In the genomic region with DNA sequence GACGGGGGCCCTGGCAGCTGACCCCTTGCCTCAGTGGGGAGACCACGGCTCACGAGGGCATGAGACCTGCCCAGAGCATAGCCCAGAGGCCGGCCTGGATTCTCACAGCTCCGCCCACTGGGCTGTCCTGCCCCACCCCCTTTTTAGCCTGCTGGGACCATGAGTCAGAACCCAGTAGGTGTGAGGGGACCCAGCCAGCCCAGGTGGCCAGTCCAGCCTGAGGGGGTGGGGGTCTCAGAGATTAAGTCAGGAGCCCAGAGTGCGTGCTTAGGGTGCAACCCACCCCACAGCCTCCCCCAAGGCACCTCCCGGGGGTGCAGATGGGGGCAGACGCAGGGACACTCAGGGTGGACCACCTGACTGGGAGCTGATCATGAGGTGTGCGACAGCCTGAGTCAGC, we compare ENCODE assay signal across 12 cellular contexts. TPM values are rescaled to one million over a fixed set of nuclear protein-coding genes. Genes with fewer than 3 reads are reported as not detected.
A peak's percentile ranks its signal among the peaks of the same experiment; 100 is the strongest.
DNase-seq lines count a peak whose midpoint lies in the region; ATAC-seq, FAIRE-seq and TF ChIP-seq lines count a peak whose summit lies in the region.
"Had no signal": no experiment of that assay in that cellular context is flagged by ENCODE, and none has a peak within 500 bp of the region (broad histone marks: within the 10 kb centered on the region; RNA-seq: fewer than 3 reads in every experiment).

No MANE protein-coding gene starts in this region.

- TF ChIP-seq POLR2A in Peyer's patch (IDR thresholded peaks at IDR 0.05) (no peak), esophagus squamous epithelium (IDR thresholded peaks at IDR 0.05) (no peak), H54 (IDR thresholded peaks at IDR 0.05; ENCODE audit: low read depth, low read length) (no peak)

- H3K4me3 ChIP-seq in GM12865 (ENCODE audit: low read depth, low read length): no peak overlapping the region
- H3K4me3 ChIP-seq in Peyer's patch: no peak overlapping the region
- H3K4me3 ChIP-seq in esophagus squamous epithelium: no peak overlapping the region
- H3K4me3 ChIP-seq in skeletal muscle tissue (ENCODE audit: low read length in 3 of 3): no peak overlapping the region
- no peak overlapping the region for H3K4me3 ChIP-seq in SJCRH30

- H3K36me3 ChIP-seq in Peyer's patch (peaks cover 0 to 64% (median 0%) of the 10 kb centered on the region in 3 donors), esophagus squamous epithelium (peaks cover 15 to 78% (median 28%) of the 10 kb centered on the region in 3 donors), skeletal muscle tissue (ENCODE audit: control insufficient read depth in 3 of 3, insufficient read depth in 3 of 3, low read length in 3 of 3) (peaks cover 25 to 40% (median 33%) of the 10 kb centered on the region in 3 donors), SJCRH30 (peaks cover 14% of the 10 kb centered on the region)

- peaks cover 2% of the 10 kb centered on the region for H3K36me3 Mint-ChIP-seq in chondrocyte (ENCODE audit: low read depth)
- H3K36me3 Mint-ChIP-seq: activated naive CD4-positive, alpha-beta T cell treated with anti-CD3 and anti-CD28 coated beads, Interleukin-2, amount 50 U/mL, for 24 hours had no signal

- H3K9me3 ChIP-seq in Peyer's patch (no peaks in the 10 kb centered on the region), esophagus squamous epithelium (no peaks in the 10 kb centered on the region), skeletal muscle tissue (ENCODE audit: control insufficient read depth in 3 of 3, low read length in 3 of 3) (no peaks in the 10 kb centered on the region), SJCRH30 (replicated peaks) (no peaks in the 10 kb centered on the region)

- ATAC-seq in HG03342 (IDR thresholded peaks at IDR 0.05; ENCODE audit: unreplicated experiment): no peak

- no peak overlapping the region for H3K27ac Mint-ChIP-seq in chondrocyte (ENCODE audit: unreplicated experiment)
- H3K27ac Mint-ChIP-seq: activated naive CD4-positive, alpha-beta T cell treated with anti-CD3 and anti-CD28 coated beads, Interleukin-2, amount 50 U/mL, for 24 hours had no signal

- H3K9ac ChIP-seq in skeletal muscle tissue (ENCODE audit: low read depth in 1 of 3, low read length in 3 of 3): peak overlapping the region in 1 of 3 donors; percentile 79

- intact Hi-C loops in esophagus squamous epithelium (cut with DNase I): no loop called here

- H3K4me1 ChIP-seq in Peyer's patch: peaks cover 0 to 89% (median 17%) of the 10 kb centered on the region in 4 donors
- H3K4me1 ChIP-seq in esophagus squamous epithelium: peaks cover 78 to 100% (median 90%) of the 10 kb centered on the region in 3 donors
- H3K4me1 ChIP-seq in skeletal muscle tissue (ENCODE audit: control insufficient read depth in 3 of 3, insufficient read depth in 3 of 3, low read length in 3 of 3): peaks cover 94 to 97% (median 97%) of the 10 kb centered on the region in 3 donors
- peaks cover 17% of the 10 kb centered on the region; the same call in 1 of the 2 replicates for H3K4me1 ChIP-seq in SJCRH30

- peaks cover 65% of the 10 kb centered on the region for H3K4me1 Mint-ChIP-seq in chondrocyte (ENCODE audit: low read depth)
- H3K4me1 Mint-ChIP-seq: activated naive CD4-positive, alpha-beta T cell treated with anti-CD3 and anti-CD28 coated beads, Interleukin-2, amount 50 U/mL, for 24 hours had no signal

- TF ChIP-seq CTCF in GM12865 (IDR thresholded peaks at IDR 0.05; ENCODE audit: insufficient read depth, low read depth, low read length, missing control alignments) (no peak), Peyer's patch (IDR thresholded peaks at IDR 0.05) (no peak), esophagus squamous epithelium (IDR thresholded peaks at IDR 0.05) (no peak), chondrocyte (IDR thresholded peaks at IDR 0.05) (no peak)

- H3K27me3 Mint-ChIP-seq in chondrocyte (ENCODE audit: low read depth): no peaks in the 10 kb centered on the region
- H3K27me3 Mint-ChIP-seq: activated naive CD4-positive, alpha-beta T cell treated with anti-CD3 and anti-CD28 coated beads, Interleukin-2, amount 50 U/mL, for 24 hours had no signal

- H3K9me3 Mint-ChIP-seq in chondrocyte (ENCODE audit: low read depth): no peaks in the 10 kb centered on the region
- H3K9me3 Mint-ChIP-seq: activated naive CD4-positive, alpha-beta T cell treated with anti-CD3 and anti-CD28 coated beads, Interleukin-2, amount 50 U/mL, for 24 hours had no signal

- peak overlapping the region in 3 of 4 donors; percentile 5 to 97 (median 89) for H3K27ac ChIP-seq in Peyer's patch
- H3K27ac ChIP-seq in esophagus squamous epithelium: peak overlapping the region; percentile 87 to 94 (median 92)
- H3K27ac ChIP-seq in skeletal muscle tissue (ENCODE audit: low read depth, low read length): peak overlapping the region; percentile 77
- H3K27ac ChIP-seq in SJCRH30: no peak overlapping the region

- 27 to 50% methylated on average over 1 to 5 of the region's 9 CpGs for WGBS in esophagus squamous epithelium, 2 donors

- no peak for FAIRE-seq in H54 (lab: Jason Lieb, UNC)
- FAIRE-seq: GM12891 had no signal

- DNase-seq in GM12865 (ENCODE audit: low read depth): peak; percentile 25
- DNase-seq in Peyer's patch: no peak
- DNase-seq in esophagus squamous epithelium (lab: John Stamatoyannopoulos, UW): no peak
- DNase-seq in H54 (ENCODE audit: insufficient read length, low spot score): no peak
- DNase-seq in chondrocyte (ENCODE audit: low spot score): no peak
- DNase-seq in SJCRH30: no peak
- DNase-seq: posterior cingulate gyrus; stimulated activated naive CD4-positive, alpha-beta T cell treated with Interleukin-2 at 50 U/mL for 16 hours had no signal

- H3K27me3 ChIP-seq in Peyer's patch (no peaks in the 10 kb centered on the region), esophagus squamous epithelium (no peaks in the 10 kb centered on the region), skeletal muscle tissue (ENCODE audit: control insufficient read depth in 3 of 3, insufficient read depth in 3 of 3, low read length in 3 of 3) (no peaks in the 10 kb centered on the region), SJCRH30 (no peaks in the 10 kb centered on the region)

- no peak overlapping the region for H3K4me3 Mint-ChIP-seq in chondrocyte (ENCODE audit: unreplicated experiment)
- H3K4me3 Mint-ChIP-seq: activated naive CD4-positive, alpha-beta T cell treated with anti-CD3 and anti-CD28 coated beads, Interleukin-2, amount 50 U/mL, for 24 hours had no signal

RNA-seq across cellular contexts. Expression of a gene that starts 40.1 kb away (rescaled TPM):
- total RNA-seq in Peyer's patch (100 to 1,000 TPM in 3 of 4 donors, 10 to 100 TPM in 1; 21.5 to 231 (median 189) TPM), esophagus squamous epithelium (10 to 100 TPM in 2 of 4 donors, 1 to 10 TPM in 2; 7.7 to 18.5 (median 10.1) TPM), skeletal muscle tissue (18.8 TPM), chondrocyte (16.0 to 19.2 TPM (median 17.8 TPM) in 3 replicates)
- 10.4 and 11.5 TPM in 2 replicates for total RNA-seq in SJCRH30 (2014; rRNA removed; shearing (Covaris generic))
